In genomic region chr14:58280954-58281787, GRCh38 we compare ENCODE assay signal across 1 cellular context.
TF ChIP-seq lines count a peak whose summit lies in the region.

No MANE protein-coding gene starts in this region.

TF ChIP-seq in A549, 52 proteins besides CTCF, POLR2A, EP300 and RAD21 (continued from another document):
- no peak for TF ChIP-seq ELK1 (IDR thresholded peaks at IDR 0.05; ENCODE audit: low read depth, low read length)
- TF ChIP-seq CBX8 (IDR thresholded peaks at IDR 0.05): no peak
- no peak for TF ChIP-seq SMC3 (IDR thresholded peaks at IDR 0.05)
- TF ChIP-seq CHD4 (IDR thresholded peaks at IDR 0.05; ENCODE audit: borderline replicate concordance): no peak
- no peak for TF ChIP-seq FOSL2 (IDR thresholded peaks at IDR 0.05)
- TF ChIP-seq FOSL2 (CRISPR knock-in tag; IDR thresholded peaks at IDR 0.05): no peak
TF ChIP-seq in A549: peak in this region for 0.
